ENCODE assay signal across 1 cellular context in genomic region chr17:32341857-32342602, GRCh38.
TF ChIP-seq lines count a peak whose summit lies in the region.

Gene C17orf75, minus strand, starts transcription at chr17:32342173. Its CDS starts 34 bp downstream, at chr17:32342139.

TF ChIP-seq in HepG2, 621 proteins besides CTCF, POLR2A, EP300 and RAD21 (continued from another document and continues in another):
- TF ChIP-seq RBM22 (optimal IDR thresholded peaks at IDR 0.05; ENCODE audit: low read length) (peak; percentile 79), SPEN (CRISPR knock-in tag; IDR thresholded peaks at IDR 0.05; ENCODE audit: low read depth) (peak; percentile 83; the same call in 1 of the 2 replicates), SP4 (CRISPR knock-in tag; IDR thresholded peaks at IDR 0.05) (peak; percentile 68; the same call in 1 of the 2 replicates), ZNF362 (CRISPR knock-in tag; IDR thresholded peaks at IDR 0.05; ENCODE audit: borderline replicate concordance) (no peak), KLF15 (CRISPR knock-in tag; IDR thresholded peaks at IDR 0.05; ENCODE audit: borderline replicate concordance) (0 out of 2 replicates have a peak, but pooled peaks have one; percentile 75), U2AF2 (IDR thresholded peaks at IDR 0.05; ENCODE audit: low read depth, low read length) (0 out of 2 replicates have a peak, but pooled peaks have one; percentile 44), ELF4 (CRISPR knock-in tag; IDR thresholded peaks at IDR 0.05; ENCODE audit: borderline replicate concordance) (peak; percentile 73; the same call in 1 of the 2 replicates), ZNF512B (CRISPR knock-in tag; IDR thresholded peaks at IDR 0.05; ENCODE audit: borderline replicate concordance) (peak; percentile 98), HCFC1 (IDR thresholded peaks at IDR 0.05; ENCODE audit: low read depth, low read length) (peak; percentile 61; the same call in 1 of the 2 replicates), KDM5B (CRISPR knock-in tag; IDR thresholded peaks at IDR 0.05; ENCODE audit: borderline replicate concordance) (peak; percentile 77; the same call in 1 of the 2 replicates), ZNF619 (CRISPR knock-in tag; IDR thresholded peaks at IDR 0.05) (peak; percentile 32; the same call in 1 of the 2 replicates), KDM4B (CRISPR knock-in tag; IDR thresholded peaks at IDR 0.05) (peak; percentile 98), FOXO4 (CRISPR knock-in tag; conservative IDR thresholded peaks at IDR 0.05) (no peak), RBAK (CRISPR knock-in tag; IDR thresholded peaks at IDR 0.05) (0 out of 2 replicates have a peak, but pooled peaks have one; percentile 61), REST (IDR thresholded peaks at IDR 0.05; ENCODE audit: borderline replicate concordance in 1 of 2, low read depth in 1 of 2, low read length in 2 of 2) (peak in 1 of 2 experiments; percentile 30; a peak in 1 of 4 replicates), RXRB (CRISPR knock-in tag; IDR thresholded peaks at IDR 0.05; ENCODE audit: borderline replicate concordance) (peak; percentile 86), ZNF44 (CRISPR knock-in tag; IDR thresholded peaks at IDR 0.05) (peak; percentile 75; the same call in 1 of the 2 replicates), NR1H2 (CRISPR knock-in tag; IDR thresholded peaks at IDR 0.05; ENCODE audit: borderline replicate concordance, low read depth) (0 out of 2 replicates have a peak, but pooled peaks have one; percentile 50), TRAFD1 (CRISPR knock-in tag; IDR thresholded peaks at IDR 0.05; ENCODE audit: borderline replicate concordance) (0 out of 2 replicates have a peak, but pooled peaks have one; percentile 50), TFE3 (CRISPR knock-in tag; IDR thresholded peaks at IDR 0.05) (peak; percentile 61), ZNF121 (CRISPR knock-in tag; IDR thresholded peaks at IDR 0.05) (peak; percentile 23; the same call in 1 of the 2 replicates), POLR2AphosphoS5 (IDR thresholded peaks at IDR 0.05; ENCODE audit: low read depth, low read length) (peak; percentile 67), ZNF605 (CRISPR knock-in tag; IDR thresholded peaks at IDR 0.05) (peak; percentile 39; the same call in 1 of the 2 replicates), ZFP37 (CRISPR knock-in tag; IDR thresholded peaks at IDR 0.05; ENCODE audit: borderline replicate concordance) (peak; percentile 33; the same call in 1 of the 2 replicates), ELF3 (CRISPR knock-in tag; IDR thresholded peaks at IDR 0.05) (peak; percentile 73), ZNF414 (CRISPR knock-in tag; IDR thresholded peaks at IDR 0.05) (peak; percentile 72; the same call in 1 of the 2 replicates), ZNF747 (CRISPR knock-in tag; IDR thresholded peaks at IDR 0.05; ENCODE audit: borderline replicate concordance) (peak; percentile 93), ZNF430 (CRISPR knock-in tag; IDR thresholded peaks at IDR 0.05) (peak; percentile 59), ZNF576 (CRISPR knock-in tag; IDR thresholded peaks at IDR 0.05) (no peak), ZNF644 (CRISPR knock-in tag; IDR thresholded peaks at IDR 0.05; ENCODE audit: low read depth) (0 out of 2 replicates have a peak, but pooled peaks have one; percentile 29), ISL2 (CRISPR knock-in tag; IDR thresholded peaks at IDR 0.05) (peak; percentile 40; the same call in 1 of the 2 replicates), RCOR2 (CRISPR knock-in tag; IDR thresholded peaks at IDR 0.05) (0 out of 2 replicates have a peak, but pooled peaks have one; percentile 20), ZFP36L1 (CRISPR knock-in tag; IDR thresholded peaks at IDR 0.05) (peak; percentile 71; the same call in 1 of the 2 replicates), RBM39 (IDR thresholded peaks at IDR 0.05; ENCODE audit: low read depth, low read length, poor library complexity, severe bottlenecking) (peak; percentile 87), ZBTB7A (CRISPR knock-in tag; IDR thresholded peaks at IDR 0.05) (peak; percentile 80; the same call in 1 of the 2 replicates), AFF4 (CRISPR knock-in tag; IDR thresholded peaks at IDR 0.05) (peak; percentile 86; the same call in 1 of the 2 replicates), ZFYVE20 (CRISPR knock-in tag; IDR thresholded peaks at IDR 0.05; ENCODE audit: borderline replicate concordance, low read depth) (no peak), MXD1 (CRISPR knock-in tag; IDR thresholded peaks at IDR 0.05) (peak; percentile 84; the same call in 1 of the 2 replicates)
